ENCODE assay signal across 23 cellular contexts in genomic region chr16:22973451-22973991, GRCh38.
"Had no signal": no experiment of that assay in that cellular context is flagged by ENCODE, and none has a peak within 500 bp of the region (broad histone marks: within the 10 kb centered on the region; RNA-seq: fewer than 3 reads in every experiment).

No MANE protein-coding gene starts in this region.

- ATAC-seq: activated CD8-positive, alpha-beta T cell treated with anti-CD3 and anti-CD28 coated beads, Interleukin-2, amount 10 ng/mL, durations not matched to agents 7 days and 5 days had no signal

- H3K9me3 ChIP-seq: breast epithelium, Peyer's patch had no signal

- H3K36me3 Mint-ChIP-seq: activated naive CD8-positive, alpha-beta T cell treated with anti-CD3 and anti-CD28 coated beads, Interleukin-2, amount 10 ng/mL, durations not matched to agents 7 days and 5 days had no signal

- H3K4me3 Mint-ChIP-seq: activated CD8-positive, alpha-beta T cell treated with anti-CD3 and anti-CD28 coated beads, Interleukin-2, amount 10 ng/mL, durations not matched to agents 7 days and 5 days; activated naive CD8-positive, alpha-beta T cell treated with anti-CD3 and anti-CD28 coated beads, Interleukin-2, amount 10 ng/mL, durations not matched to agents 7 days and 5 days had no signal

- DNase-seq: activated CD4-positive, alpha-beta T cell treated with anti-CD3 and anti-CD28 coated beads for 48 hours; activated CD4-positive, alpha-beta T cell treated with anti-CD3 and anti-CD28 coated beads, Interleukin-2, amount 50 U/mL, for 4 hours; activated CD4-positive, CD25-positive, alpha-beta regulatory T cell treated with anti-CD3 and anti-CD28 coated beads, Interleukin-2, amount 50 U/mL, for 72 hours; activated CD8-positive, alpha-beta memory T cell treated with anti-CD3 and anti-CD28 coated beads, Interleukin-2, amount 50 U/mL, for 48 hours; activated CD8-positive, alpha-beta T cell treated with anti-CD3 and anti-CD28 coated beads, Interleukin-2, amount 10 ng/mL, durations not matched to agents 7 days and 5 days; activated naive CD4-positive, alpha-beta T cell treated with anti-CD3 and anti-CD28 coated beads, Interleukin-2, amount 50 U/mL, for 16 hours; activated naive CD8-positive, alpha-beta T cell treated with anti-CD3 and anti-CD28 coated beads, Interleukin-2, amount 10 ng/mL, durations not matched to agents 7 days and 5 days; activated T-cell treated with anti-CD3 and anti-CD28 coated beads, Interleukin-2, amount 50 U/mL, for 1 hour; aorta; caudate nucleus; KG1; NCI-H1105; NCI-H1436; NCI-H1694 treated with DMSO at 0.1 percent for 48 hours; NCI-H2029 treated with DMSO at 0.1 percent for 48 hours; NCI-H345; NCI-H510A; NCI-H526 treated with DMSO at 0.1 percent for 48 hours; NCI-H82; Peyer's patch; SHP77 had no signal

- H3K4me1 Mint-ChIP-seq: activated naive CD8-positive, alpha-beta T cell treated with anti-CD3 and anti-CD28 coated beads, Interleukin-2, amount 10 ng/mL, durations not matched to agents 7 days and 5 days had no signal

- H3K4me1 ChIP-seq: breast epithelium, Peyer's patch had no signal

- H3K9me3 Mint-ChIP-seq: activated naive CD8-positive, alpha-beta T cell treated with anti-CD3 and anti-CD28 coated beads, Interleukin-2, amount 10 ng/mL, durations not matched to agents 7 days and 5 days had no signal

- H3K4me3 ChIP-seq: breast epithelium, Peyer's patch had no signal

- H3K27ac Mint-ChIP-seq: activated CD8-positive, alpha-beta T cell treated with anti-CD3 and anti-CD28 coated beads, Interleukin-2, amount 10 ng/mL, durations not matched to agents 7 days and 5 days; activated naive CD8-positive, alpha-beta T cell treated with anti-CD3 and anti-CD28 coated beads, Interleukin-2, amount 10 ng/mL, durations not matched to agents 7 days and 5 days had no signal

- H3K27ac ChIP-seq: breast epithelium, Peyer's patch, RWPE1 had no signal

- H3K27me3 ChIP-seq: breast epithelium, Peyer's patch had no signal

- H3K36me3 ChIP-seq: breast epithelium, Peyer's patch had no signal
